ENCODE assay signal across 22 cellular contexts in the genomic region with DNA sequence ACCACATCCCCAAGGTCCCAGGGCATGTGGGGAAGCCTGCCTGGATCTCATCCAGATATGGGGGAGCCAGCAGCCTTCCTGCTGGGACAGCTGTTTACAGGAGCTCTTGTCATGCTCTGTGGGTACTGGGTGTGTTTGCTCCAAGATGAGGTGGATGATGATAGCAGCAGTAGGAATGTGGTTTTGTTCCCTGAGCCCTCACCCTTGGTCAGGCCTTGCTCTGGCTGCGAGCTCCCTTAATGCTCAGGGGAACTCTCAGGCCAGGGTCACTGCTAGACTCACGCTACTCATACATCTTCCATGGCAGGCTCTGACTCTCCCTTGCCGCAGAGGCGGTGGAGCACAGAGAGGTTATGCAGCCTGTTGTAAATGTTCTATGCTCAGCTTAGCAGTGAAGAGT.
DNase-seq lines count a peak whose midpoint lies in the region; ATAC-seq, FAIRE-seq and TF ChIP-seq lines count a peak whose summit lies in the region.
"Had no signal": no experiment of that assay in that cellular context is flagged by ENCODE, and none has a peak within 500 bp of the region (broad histone marks: within the 10 kb centered on the region; RNA-seq: fewer than 3 reads in every experiment).

No MANE protein-coding gene starts in this region.

- no peaks in the 10 kb centered on the region for H3K36me3 ChIP-seq in RWPE2 (ENCODE audit: low read depth)
- H3K36me3 ChIP-seq: spleen, uterus had no signal

- TF ChIP-seq CTCF in RWPE2 (IDR thresholded peaks at IDR 0.05; ENCODE audit: poor library complexity, severe bottlenecking): no peak

- DNase-seq in GM04504 (ENCODE audit: low read depth): peak; percentile 10
- peak; percentile 60 for DNase-seq in RWPE2 (ENCODE audit: low spot score)
- DNase-seq in fibroblast of peridontal ligament (ENCODE audit: extremely low read depth): peak; percentile 17
- DNase-seq in sciatic nerve (ENCODE audit: low spot score): no peak
- no peak for DNase-seq in NCI-H1417 (lab: John Stamatoyannopoulos, UW)
- no peak for DNase-seq in NK-92 (lab: John Stamatoyannopoulos, UW; ENCODE audit: unreplicated experiment)
- DNase-seq in GM19239 (ENCODE audit: insufficient read length, low spot score): no peak
- DNase-seq in medulla oblongata (ENCODE audit: extremely low spot score): no peak
- DNase-seq: activated gamma-delta T cell treated with Interleukin-2 at 50 U/mL for 16 hours; activated T-cell treated with anti-CD3 and anti-CD28 coated beads for 4 hours; amniotic stem cell; CD8-positive, alpha-beta T cell; effector CD4-positive, alpha-beta T cell; hypothalamus; NCI-H2029; NCI-H446; SHP77; spleen; stimulated activated CD4-positive, alpha-beta T cell treated with anti-CD3 and anti-CD28 coated beads, Interleukin-4, amount 100 ng/mL, for 4 hours; T-cell; uterus had no signal

- no peaks in the 10 kb centered on the region for H3K27me3 ChIP-seq in RWPE2 (ENCODE audit: insufficient read depth, poor library complexity, severe bottlenecking)
- H3K27me3 ChIP-seq: spleen, uterus had no signal

- H3K4me3 ChIP-seq in RWPE2 (ENCODE audit: severe bottlenecking): no peak overlapping the region
- H3K4me3 ChIP-seq: spleen, uterus had no signal

- FAIRE-seq in GM19239 (lab: Jason Lieb, UNC): no peak

- ATAC-seq in RWPE2 (ENCODE audit: low read depth) (peak; percentile 77), sciatic nerve (peak; percentile 15)
- ATAC-seq: CD8-positive, alpha-beta T cell; HCT116; T-cell had no signal

- H3K9me3 ChIP-seq in RWPE2 (ENCODE audit: severe bottlenecking): no peaks in the 10 kb centered on the region
- H3K9me3 ChIP-seq: spleen, uterus had no signal

- intact Hi-C loops in sciatic nerve (cut with DNase I): no loop called here

- peaks cover 32% of the 10 kb centered on the region for H3K4me1 ChIP-seq in RWPE2 (ENCODE audit: insufficient read depth, poor library complexity, severe bottlenecking)
- H3K4me1 ChIP-seq: spleen, uterus had no signal

- H3K27ac ChIP-seq in RWPE2 (ENCODE audit: poor library complexity, severe bottlenecking): peak overlapping the region; percentile 58
- H3K27ac ChIP-seq: spleen, uterus had no signal

Comparison
In these comparisons a context has a peak if more than half of its experiments do, and no peak if none do; other contexts are left out.
1. DNase-seq: peak in GM04504 (single experiment), RWPE2 (single experiment) and fibroblast of peridontal ligament (single experiment); none in sciatic nerve (single experiment), NCI-H1417 (0 of 3), NK-92 (single experiment), GM19239 (single experiment) and medulla oblongata (single experiment).